17 cellular contexts compared by ENCODE assay signal in genomic region chr14:69269381-69269780, GRCh38.
"Had no signal": no experiment of that assay in that cellular context is flagged by ENCODE, and none has a peak within 500 bp of the region (broad histone marks: within the 10 kb centered on the region; RNA-seq: fewer than 3 reads in every experiment).

No MANE protein-coding gene starts in this region.

- FAIRE-seq: colon had no signal

- DNase-seq: activated CD4-positive, alpha-beta T cell treated with anti-CD3 and anti-CD28 coated beads for 1 hour; activated CD4-positive, alpha-beta T cell treated with anti-CD3 and anti-CD28 coated beads, Interleukin-2, amount 50 U/mL, for 4 hours; amniotic stem cell; central memory CD4-positive, alpha-beta T cell; endodermal cell; foreskin melanocyte; glutamatergic neuron; hippocampal formation; stimulated activated CD4-positive, alpha-beta T cell treated with anti-CD3 and anti-CD28 coated beads, Interleukin-15, amount 100 ng/mL, for 24 hours; stimulated activated CD4-positive, alpha-beta T cell treated with anti-CD3 and anti-CD28 coated beads, Interleukin-2, amount 100 ng/mL, for 48 hours; transverse colon; WERI-Rb-1 had no signal

- H3K4me3 ChIP-seq: lung, skin epidermis, suprapubic skin, transverse colon had no signal

- H3K27me3 ChIP-seq: suprapubic skin had no signal

- H3K27ac ChIP-seq: epithelial cell of prostate, suprapubic skin, transverse colon, WERI-Rb-1 had no signal

- H3K4me1 ChIP-seq: suprapubic skin, transverse colon had no signal

- H3K9me3 ChIP-seq: suprapubic skin, transverse colon had no signal

- H3K36me3 ChIP-seq: suprapubic skin, transverse colon, WERI-Rb-1 had no signal
